Comparison of ENCODE assay signal across 27 cellular contexts in genomic region chr15:74414081-74414580, GRCh38. TPM values are rescaled to one million over a fixed set of nuclear protein-coding genes. Genes with fewer than 3 reads are reported as not detected.
DNase-seq lines count a peak whose midpoint lies in the region; ATAC-seq, FAIRE-seq and TF ChIP-seq lines count a peak whose summit lies in the region.
"Had no signal": no experiment of that assay in that cellular context is flagged by ENCODE, and none has a peak within 500 bp of the region (broad histone marks: within the 10 kb centered on the region; RNA-seq: fewer than 3 reads in every experiment).

No MANE protein-coding gene starts in this region.

- peaks cover 87% of the 10 kb centered on the region for H3K79me2 ChIP-seq in astrocyte (ENCODE audit: insufficient read depth, low read length)
- H3K79me2 ChIP-seq in osteoblast (ENCODE audit: insufficient read depth, low read length) = peaks cover 69% of the 10 kb centered on the region

- peaks cover 47% of the 10 kb centered on the region for H3K4me1 ChIP-seq in astrocyte (ENCODE audit: insufficient read depth, low read length)
- peaks cover 48% of the 10 kb centered on the region for H3K4me1 ChIP-seq in osteoblast (ENCODE audit: insufficient read depth, low read length)
- H3K4me1 ChIP-seq in left lung = peaks cover 0 to 7% of the 10 kb centered on the region in 2 donors
- H3K4me1 ChIP-seq: esophagus squamous epithelium, gastrocnemius medialis, thyroid gland had no signal

- intact Hi-C loops in left lung (cut with DNase I) = no loop called here

- H4K20me1 ChIP-seq in astrocyte (ENCODE audit: insufficient read depth, low read length) (peaks cover 54% of the 10 kb centered on the region), osteoblast (ENCODE audit: insufficient read depth, low read length) (peaks cover 24% of the 10 kb centered on the region)

- H3K4me3 ChIP-seq in astrocyte (ENCODE audit: insufficient read depth, low read depth, low read length) (no peak overlapping the region), osteoblast (ENCODE audit: insufficient read depth, low read length) (no peak overlapping the region), left lung (no peak overlapping the region)
- H3K4me3 ChIP-seq: esophagus squamous epithelium, gastrocnemius medialis, mucosa of descending colon, skin epidermis, thyroid gland had no signal

- no peak for DNase-seq in astrocyte (ENCODE audit: low read depth)
- no peak for DNase-seq in osteoblast (ENCODE audit: insufficient read length, low spot score, missing footprints)
- no peak for DNase-seq in NCI-H1092 treated with DMSO at 0.1 percent for 48 hours (lab: John Stamatoyannopoulos, UW)
- DNase-seq in left lung = no peak
- DNase-seq: brain microvascular endothelial cell; DMS79; effector memory CD4-positive, alpha-beta T cell; esophagus squamous epithelium; gastrocnemius medialis; HCEC 1CT; hippocampal formation; Karpas-422; mucosa of descending colon; NCI-H187; NCI-H526 treated with DMSO at 0.1 percent for 48 hours; RPMI8226; SK-N-SH; stimulated activated CD4-positive, alpha-beta T cell treated with anti-CD3 and anti-CD28 coated beads, Interleukin-1b, Interleukin-23, amount 100 ng/mL, for 48 hours; T1000; thyroid gland had no signal

- in situ Hi-C loops in GM18951 (cut with MboI; ENCODE audit: low sequenced_read_pairs, unreplicated experiment) = no loop called here

- H3K9me3 ChIP-seq in KOPT-K1 (ENCODE audit: insufficient read depth, low read length, poor library complexity, severe bottlenecking) = no peaks in the 10 kb centered on the region
- H3K9me3 ChIP-seq in astrocyte (ENCODE audit: insufficient read depth, low read depth, low read length) = no peaks in the 10 kb centered on the region
- no peaks in the 10 kb centered on the region for H3K9me3 ChIP-seq in osteoblast (ENCODE audit: low read depth, low read length)
- no peaks in the 10 kb centered on the region for H3K9me3 ChIP-seq in left lung
- H3K9me3 ChIP-seq: esophagus squamous epithelium, gastrocnemius medialis, mucosa of descending colon, SK-N-SH, thyroid gland had no signal

- H3K27ac ChIP-seq in KOPT-K1 (ENCODE audit: low read depth, low read length, poor library complexity, severe bottlenecking) (peak overlapping the region; percentile 72), astrocyte (ENCODE audit: low read depth, low read length) (no peak overlapping the region), osteoblast (ENCODE audit: low read depth, low read length) (peak overlapping the region; percentile 46), left lung (no peak overlapping the region)
- H3K27ac ChIP-seq: brain microvascular endothelial cell, esophagus squamous epithelium, gastrocnemius medialis, skin epidermis, thyroid gland had no signal

- no peak for TF ChIP-seq CTCF in astrocyte (IDR thresholded peaks at IDR 0.05; ENCODE audit: insufficient read depth, low read depth, low read length)
- no peak for TF ChIP-seq CTCF in osteoblast (IDR thresholded peaks at IDR 0.05; ENCODE audit: extremely low read depth, low read depth, low read length)
- TF ChIP-seq CTCF in left lung (IDR thresholded peaks at IDR 0.05) = no peak

- peaks cover 96% of the 10 kb centered on the region for H3K36me3 ChIP-seq in KOPT-K1 (ENCODE audit: insufficient read depth, low read length)
- peaks cover 55% of the 10 kb centered on the region for H3K36me3 ChIP-seq in astrocyte (ENCODE audit: insufficient read depth, low read length)
- peaks cover 80% of the 10 kb centered on the region for H3K36me3 ChIP-seq in osteoblast (ENCODE audit: insufficient read depth, low read length)
- H3K36me3 ChIP-seq in left lung = peaks cover 0 to 30% of the 10 kb centered on the region in 2 donors
- H3K36me3 ChIP-seq: gastrocnemius medialis, thyroid gland had no signal

- H3K4me3 Mint-ChIP-seq in astrocyte (ENCODE audit: unreplicated experiment) = no peak overlapping the region

- H3K27ac Mint-ChIP-seq in astrocyte (ENCODE audit: unreplicated experiment) = peak overlapping the region; percentile 9

- peak; percentile 28 for TF ChIP-seq POLR2A in GM18951 (IDR thresholded peaks at IDR 0.05; ENCODE audit: extremely low read depth, insufficient read depth, insufficient read length)

- no peak overlapping the region for H3K9ac ChIP-seq in astrocyte (ENCODE audit: low read length)
- H3K9ac ChIP-seq: SK-N-SH had no signal

- H3K4me1 Mint-ChIP-seq in astrocyte (ENCODE audit: low read depth, unreplicated experiment) = peaks cover 7% of the 10 kb centered on the region

- H3K4me2 ChIP-seq in astrocyte (ENCODE audit: low read length) = no peak overlapping the region
- H3K4me2 ChIP-seq in osteoblast (ENCODE audit: insufficient read depth, low read length) = no peak overlapping the region
- H3K4me2 ChIP-seq: SK-N-SH had no signal

- no peak for ATAC-seq in HG03097 (IDR thresholded peaks at IDR 0.05; ENCODE audit: low FRiP score, unreplicated experiment)
- ATAC-seq in left lung = no peak
- ATAC-seq: gastrocnemius medialis, mucosa of descending colon had no signal

- H3K36me3 Mint-ChIP-seq in astrocyte (ENCODE audit: low read depth, unreplicated experiment) = peaks cover 25% of the 10 kb centered on the region

- H3K9me3 Mint-ChIP-seq in astrocyte (ENCODE audit: unreplicated experiment) = no peaks in the 10 kb centered on the region

- H3K27me3 Mint-ChIP-seq in astrocyte (ENCODE audit: low read depth, unreplicated experiment) = peaks cover 5% of the 10 kb centered on the region

- H2AFZ ChIP-seq in astrocyte (ENCODE audit: low read depth, low read length) (no peak overlapping the region), osteoblast (ENCODE audit: low read length) (no peak overlapping the region)

- FAIRE-seq in astrocyte (lab: Jason Lieb, UNC) = no peak
- FAIRE-seq: HTR-8/SVneo, islet of Langerhans had no signal

- H3K27me3 ChIP-seq in astrocyte (ENCODE audit: insufficient read depth, low read length) = no peaks in the 10 kb centered on the region
- no peaks in the 10 kb centered on the region for H3K27me3 ChIP-seq in osteoblast (ENCODE audit: insufficient read depth, low read length)
- no peaks in the 10 kb centered on the region for H3K27me3 ChIP-seq in left lung
- H3K27me3 ChIP-seq: brain microvascular endothelial cell, esophagus squamous epithelium, gastrocnemius medialis, thyroid gland had no signal

RNA-seq across cellular contexts. Expression of gene SEMA7A, which starts 19.6 kb away (rescaled TPM):
- total RNA-seq in astrocyte = 26.7 and 36.3 TPM in 2 replicates
- total RNA-seq in osteoblast = 30.4 and 36.2 TPM in 2 replicates
- 1 to 10 TPM; 4.7 to 7.8 TPM for total RNA-seq in left lung

RNA-seq across cellular contexts. Expression of gene CYP11A1, which starts 46.7 kb away (rescaled TPM):
- total RNA-seq in astrocyte (0.43 and 0.60 TPM in 2 replicates), osteoblast (1.4 and 2.1 TPM in 2 replicates), left lung (under 1 TPM; 0.34 to 0.64 TPM)
- total RNA-seq: pulmonary artery endothelial cell had no signal

RNA-seq across cellular contexts. Expression of gene UBL7, which starts 46.8 kb away (rescaled TPM):
- total RNA-seq in astrocyte = 40.9 and 46.1 TPM in 2 replicates
- 39.8 and 41.3 TPM in 2 replicates for total RNA-seq in osteoblast
- total RNA-seq in left lung = 10 to 100 TPM; 32.7 to 42.6 TPM

Comparison
In these comparisons a context has a peak if more than half of its experiments do, and no peak if none do; other contexts are left out.
1. H3K27ac ChIP-seq: peak in KOPT-K1 (single experiment) and osteoblast (single experiment); none in astrocyte (single experiment) and left lung (0 of 2).